Comparison of ENCODE assay signal across 14 cellular contexts in genomic region chr20:53767206-53767924, GRCh38.
A peak's percentile ranks its signal among the peaks of the same experiment; 100 is the strongest.
DNase-seq lines count a peak whose midpoint lies in the region; ATAC-seq and TF ChIP-seq lines count a peak whose summit lies in the region.
"Had no signal": no experiment of that assay in that cellular context is flagged by ENCODE, and none has a peak within 500 bp of the region (broad histone marks: within the 10 kb centered on the region; RNA-seq: fewer than 3 reads in every experiment).

No MANE protein-coding gene starts in this region.

- ATAC-seq in activated CD4-positive, alpha-beta T cell treated with anti-CD3 and anti-CD28 coated beads for 36 hours, result peak; percentile 53
- ATAC-seq in GM21786 (IDR thresholded peaks at IDR 0.05; ENCODE audit: unreplicated experiment) (peak; percentile 55), Panc1 (no peak), HG02938 (IDR thresholded peaks at IDR 0.05; ENCODE audit: unreplicated experiment) (no peak)
- ATAC-seq: left ventricle myocardium superior had no signal

- H3K79me2 ChIP-seq in neural progenitor cell (ENCODE audit: low read depth), result no peaks in the 10 kb centered on the region

- H4K20me1 ChIP-seq in neural progenitor cell (ENCODE audit: low read depth), result no peaks in the 10 kb centered on the region

- intact Hi-C loops in activated CD4-positive, alpha-beta T cell treated with anti-CD3 and anti-CD28 coated beads for 36 hours (cut with DNase I, micrococcal nuclease), result no loop called here
- intact Hi-C loops in Panc1 (cut with micrococcal nuclease; ENCODE audit: unreplicated experiment), result no loop called here

- H3K27me3 Mint-ChIP-seq in activated CD4-positive, alpha-beta T cell treated with anti-CD3 and anti-CD28 coated beads for 36 hours, result no peaks in the 10 kb centered on the region
- peaks cover 12% of the 10 kb centered on the region for H3K27me3 Mint-ChIP-seq in neural progenitor cell (ENCODE audit: insufficient read depth, low read depth)

- H3F3A ChIP-seq in neural progenitor cell (ENCODE audit: low read depth), result peaks cover 23% of the 10 kb centered on the region

- CTCF ChIA-PET in activated CD4-positive, alpha-beta T cell treated with anti-CD3 and anti-CD28 coated beads for 36 hours (lab: Charles Lee), result no interaction called here
- CTCF ChIA-PET in Panc1 (lab: Charles Lee), result no interaction called here

- BruUV-seq in Panc1 (replicated peaks; lab: Mats Ljungman, UMichigan), result no TSS peak

- H3K9me3 ChIP-seq in Panc1 (ENCODE audit: control insufficient read depth, insufficient read depth, low read depth, low read length), result no peaks in the 10 kb centered on the region
- no peaks in the 10 kb centered on the region for H3K9me3 ChIP-seq in neural progenitor cell (ENCODE audit: low read depth)

- H3K36me3 Mint-ChIP-seq in activated CD4-positive, alpha-beta T cell treated with anti-CD3 and anti-CD28 coated beads for 36 hours (ENCODE audit: low read depth), result no peaks in the 10 kb centered on the region
- no peaks in the 10 kb centered on the region for H3K36me3 Mint-ChIP-seq in neural progenitor cell

- H3K27me3 ChIP-seq in Panc1 (ENCODE audit: control insufficient read depth, insufficient read depth, low read length), result no peaks in the 10 kb centered on the region
- peaks cover 7% of the 10 kb centered on the region for H3K27me3 ChIP-seq in neural progenitor cell
- H3K27me3 ChIP-seq: cardiac muscle cell had no signal

- H3K4me3 Mint-ChIP-seq in activated CD4-positive, alpha-beta T cell treated with anti-CD3 and anti-CD28 coated beads for 36 hours, result no peak overlapping the region
- H3K4me3 Mint-ChIP-seq in neural progenitor cell, result no peak overlapping the region

- H3K9ac ChIP-seq in neural progenitor cell, result no peak overlapping the region

- TF ChIP-seq CTCF in Panc1 (IDR thresholded peaks at IDR 0.05), result no peak
- no peak for TF ChIP-seq CTCF in neural progenitor cell (IDR thresholded peaks at IDR 0.05)

- H3K9me3 Mint-ChIP-seq in activated CD4-positive, alpha-beta T cell treated with anti-CD3 and anti-CD28 coated beads for 36 hours (ENCODE audit: low read depth), result no peaks in the 10 kb centered on the region
- H3K9me3 Mint-ChIP-seq in neural progenitor cell, result peaks cover 4% of the 10 kb centered on the region

- peak overlapping the region; percentile 30 for H3K27ac Mint-ChIP-seq in activated CD4-positive, alpha-beta T cell treated with anti-CD3 and anti-CD28 coated beads for 36 hours
- peak overlapping the region; percentile 23 for H3K27ac Mint-ChIP-seq in neural progenitor cell

- H3K36me3 ChIP-seq in Panc1 (ENCODE audit: control insufficient read depth, insufficient read depth, low read length), result no peaks in the 10 kb centered on the region
- H3K36me3 ChIP-seq in neural progenitor cell, result no peaks in the 10 kb centered on the region
- H3K36me3 ChIP-seq: cardiac muscle cell had no signal

- no peak overlapping the region for H3K4me2 ChIP-seq in neural progenitor cell

- H3K4me1 ChIP-seq in Panc1 (ENCODE audit: control insufficient read depth, insufficient read depth, low read length), result peaks cover 50% of the 10 kb centered on the region
- peaks cover 30% of the 10 kb centered on the region for H3K4me1 ChIP-seq in neural progenitor cell

- POLR2A ChIA-PET in activated CD4-positive, alpha-beta T cell treated with anti-CD3 and anti-CD28 coated beads for 36 hours (lab: Charles Lee), result no interaction called here
- POLR2A ChIA-PET in Panc1 (lab: Charles Lee), result no interaction called here

- DNase-seq in activated CD4-positive, alpha-beta T cell treated with anti-CD3 and anti-CD28 coated beads for 36 hours, result no peak
- DNase-seq in activated CD4-positive, alpha-beta T cell treated with anti-CD3 and anti-CD28 coated beads for 4 hours, result no peak
- no peak for DNase-seq in Panc1 (ENCODE audit: low read depth, low spot score)
- no peak for DNase-seq in neural progenitor cell (ENCODE audit: low spot score)
- DNase-seq in nucleus accumbens (lab: John Stamatoyannopoulos, UW), result no peak
- no peak for DNase-seq in GOT3 (lab: John Stamatoyannopoulos, UW)
- DNase-seq: activated CD4-positive, alpha-beta T cell treated with anti-CD3 and anti-CD28 coated beads for 1 hour; DMS 273 treated with DMSO at 0.1 percent for 48 hours; left ventricle myocardium superior; NCI-H1105; NCI-H69 had no signal

- no peak overlapping the region for H3K4me3 ChIP-seq in Panc1 (ENCODE audit: low read depth in 2 of 2, low read length in 2 of 2)
- no peak overlapping the region for H3K4me3 ChIP-seq in neural progenitor cell
- H3K4me3 ChIP-seq: cardiac muscle cell had no signal

- peak overlapping the region; percentile 100 for H3K27ac ChIP-seq in Panc1 (ENCODE audit: low read length)
- H3K27ac ChIP-seq in neural progenitor cell, result no peak overlapping the region
- H3K27ac ChIP-seq: cardiac muscle cell had no signal

- no peak overlapping the region for H2AFZ ChIP-seq in neural progenitor cell (replicated peaks)

- peaks cover 4% of the 10 kb centered on the region for H3K4me1 Mint-ChIP-seq in activated CD4-positive, alpha-beta T cell treated with anti-CD3 and anti-CD28 coated beads for 36 hours
- H3K4me1 Mint-ChIP-seq in neural progenitor cell, result peaks cover 39% of the 10 kb centered on the region

- in situ Hi-C loops in Panc1 (cut with HindIII; ENCODE audit: low pct_unique_long_range_greater_than_20kb, low sequenced_read_pairs), result no loop called here

Comparison
In these comparisons a context has a peak if more than half of its experiments do, and no peak if none do; other contexts are left out.
1. ATAC-seq: peak in activated CD4-positive, alpha-beta T cell treated with anti-CD3 and anti-CD28 coated beads for 36 hours (single experiment) and GM21786 (single experiment); none in Panc1 (single experiment) and HG02938 (single experiment).